ENCODE assay signal across 17 cellular contexts in genomic region chr1:230943048-230943593, GRCh38. TPM values are rescaled to one million over a fixed set of nuclear protein-coding genes. Genes with fewer than 3 reads are reported as not detected.
DNase-seq lines count a peak whose midpoint lies in the region; ATAC-seq, FAIRE-seq and TF ChIP-seq lines count a peak whose summit lies in the region.
"Had no signal": no experiment of that assay in that cellular context is flagged by ENCODE, and none has a peak within 500 bp of the region (broad histone marks: within the 10 kb centered on the region; RNA-seq: fewer than 3 reads in every experiment).

No MANE protein-coding gene starts in this region.

- H3K4me3 Mint-ChIP-seq in Caco-2 (ENCODE audit: unreplicated experiment): no peak overlapping the region
- H3K4me3 Mint-ChIP-seq in central memory CD8-positive, alpha-beta T cell: no peak overlapping the region
- H3K4me3 Mint-ChIP-seq: B cell; CD4-positive, CD25-positive, alpha-beta regulatory T cell; CD8-positive, alpha-beta T cell had no signal

- peaks cover 54% of the 10 kb centered on the region for H3K36me3 Mint-ChIP-seq in Caco-2 (ENCODE audit: insufficient read depth, unreplicated experiment)
- peaks cover 19% of the 10 kb centered on the region for H3K36me3 Mint-ChIP-seq in central memory CD8-positive, alpha-beta T cell (ENCODE audit: insufficient read depth)

- no peaks in the 10 kb centered on the region for H3K27me3 ChIP-seq in Caco-2 (replicated peaks; ENCODE audit: control insufficient read depth, insufficient read depth, low read length)
- H3K27me3 ChIP-seq: BLaER1 had no signal

- ATAC-seq in central memory CD8-positive, alpha-beta T cell (replicated peaks; ENCODE audit: extremely low read depth, poor library complexity, severe bottlenecking): no peak
- no peak for ATAC-seq in GM21360 (IDR thresholded peaks at IDR 0.05; ENCODE audit: unreplicated experiment)
- ATAC-seq: CD8-positive, alpha-beta T cell had no signal

- no TSS peak for BruUV-seq in Caco-2 (replicated peaks; lab: Mats Ljungman, UMichigan)

- POLR2A ChIA-PET in Caco-2 (lab: Charles Lee): no interaction called here

- no peak for TF ChIP-seq CTCF in Caco-2 (IDR thresholded peaks at IDR 0.05; ENCODE audit: insufficient read depth in 1 of 2, low read depth in 1 of 2, low read length in 1 of 2, severe bottlenecking in 1 of 2, unreplicated experiment in 1 of 2)

- DNase-seq in Caco-2 (no peak), SIG-M5 (lab: John Stamatoyannopoulos, UW) (no peak)
- DNase-seq in central memory CD8-positive, alpha-beta T cell (ENCODE audit: low spot score in 2 of 2): no peak
- DNase-seq in stimulated activated CD4-positive, alpha-beta T cell treated with anti-CD3 and anti-CD28 coated beads, Interleukin-2, amount 100 ng/mL, for 48 hours: no peak
- DNase-seq: CD4-positive, CD25-positive, alpha-beta regulatory T cell; CD8-positive, alpha-beta T cell; DMS 273 treated with DMSO at 0.1 percent for 48 hours; DMS79; EL; GOT3 had no signal

- H3K4me1 ChIP-seq in Caco-2: peaks cover 38% of the 10 kb centered on the region
- H3K4me1 ChIP-seq: BLaER1, HAP-1 had no signal

- peaks cover 23% of the 10 kb centered on the region for H3K4me1 Mint-ChIP-seq in Caco-2 (ENCODE audit: low read depth, unreplicated experiment)
- peaks cover 26% of the 10 kb centered on the region for H3K4me1 Mint-ChIP-seq in central memory CD8-positive, alpha-beta T cell

- peak; percentile 78 for FAIRE-seq in TTC549 (lab: Jason Lieb, UNC)
- FAIRE-seq: GM12892, H54 had no signal

- H3K9me3 ChIP-seq in Caco-2: no peaks in the 10 kb centered on the region
- H3K9me3 ChIP-seq: BLaER1, HAP-1 had no signal

- H3K36me3 ChIP-seq in Caco-2 (ENCODE audit: control insufficient read depth, insufficient read depth, low read length): peaks cover 2% of the 10 kb centered on the region; the same call in 1 of the 2 replicates
- H3K36me3 ChIP-seq: HAP-1 had no signal

- H3K27me3 Mint-ChIP-seq in Caco-2 (ENCODE audit: insufficient read depth, unreplicated experiment): no peaks in the 10 kb centered on the region
- no peaks in the 10 kb centered on the region for H3K27me3 Mint-ChIP-seq in central memory CD8-positive, alpha-beta T cell
- H3K27me3 Mint-ChIP-seq: B cell; CD4-positive, CD25-positive, alpha-beta regulatory T cell had no signal

- peak overlapping the region; percentile 1 for H3K27ac Mint-ChIP-seq in Caco-2 (ENCODE audit: unreplicated experiment)
- H3K27ac Mint-ChIP-seq in central memory CD8-positive, alpha-beta T cell (ENCODE audit: low read depth): peak overlapping the region; percentile 39
- H3K27ac Mint-ChIP-seq: B cell had no signal

- intact Hi-C loops in Caco-2 (cut with micrococcal nuclease; ENCODE audit: unreplicated experiment): no loop called here

- no peaks in the 10 kb centered on the region for H3K9me3 Mint-ChIP-seq in Caco-2 (ENCODE audit: unreplicated experiment)
- H3K9me3 Mint-ChIP-seq in central memory CD8-positive, alpha-beta T cell: no peaks in the 10 kb centered on the region
- H3K9me3 Mint-ChIP-seq: CD4-positive, CD25-positive, alpha-beta regulatory T cell; CD8-positive, alpha-beta T cell had no signal

- CTCF ChIA-PET in Caco-2 (lab: Charles Lee): no interaction called here

- H3K4me3 ChIP-seq in Caco-2 (ENCODE audit: low read depth, low read length): no peak overlapping the region
- H3K4me3 ChIP-seq: BLaER1, HAP-1 had no signal

RNA-seq across cellular contexts. Expression of gene TTC13, which starts 35.5 kb away (rescaled TPM):
- total RNA-seq in Caco-2 (2022): 55.8 and 57.6 TPM in 2 replicates

RNA-seq across cellular contexts. Expression of gene ARV1, which starts 35.8 kb away (rescaled TPM):
- 8.6 and 9.8 TPM in 2 replicates for total RNA-seq in Caco-2 (2022)
